Comparison of ENCODE assay signal across 8 cellular contexts in genomic region chr1:94854458-94855306, GRCh38. TPM values are rescaled to one million over a fixed set of nuclear protein-coding genes. Genes with fewer than 3 reads are reported as not detected.
DNase-seq lines count a peak whose midpoint lies in the region; ATAC-seq and TF ChIP-seq lines count a peak whose summit lies in the region.

No MANE protein-coding gene starts in this region.

- H3K9me3 ChIP-seq in Caco-2 (no peaks in the 10 kb centered on the region), mucosa of descending colon (no peaks in the 10 kb centered on the region)

- no peaks in the 10 kb centered on the region for H3K27me3 Mint-ChIP-seq in Caco-2 (ENCODE audit: insufficient read depth, unreplicated experiment)

- no peak overlapping the region for H3K27ac Mint-ChIP-seq in Caco-2 (ENCODE audit: unreplicated experiment)

- H3K4me3 Mint-ChIP-seq in Caco-2 (ENCODE audit: unreplicated experiment) = no peak overlapping the region

- H3K27me3 ChIP-seq in Caco-2 (replicated peaks; ENCODE audit: control insufficient read depth, insufficient read depth, low read length) = no peaks in the 10 kb centered on the region

- TF ChIP-seq CTCF in Caco-2 (IDR thresholded peaks at IDR 0.05; ENCODE audit: insufficient read depth in 1 of 2, low read depth in 1 of 2, low read length in 1 of 2, severe bottlenecking in 1 of 2, unreplicated experiment in 1 of 2) (peak; percentile 55 to 71), mucosa of descending colon (IDR thresholded peaks at IDR 0.05) (peak; percentile 79)

- CTCF ChIA-PET in Caco-2 (lab: Charles Lee) = interaction anchor here (0.5 to 4.5 kb wide), 18 partner anchors 9 to 379 kb away, joined by 3 to 68 read pairs (median 4); partner anchors contain the start of gene CNN3

- TF ChIP-seq POLR2A in erythroblast (IDR thresholded peaks at IDR 0.05; ENCODE audit: low read length) = no peak

- H3K36me3 ChIP-seq in Caco-2 (ENCODE audit: control insufficient read depth, insufficient read depth, low read length) (peaks cover 1% of the 10 kb centered on the region; the same call in 1 of the 2 replicates), mucosa of descending colon (ENCODE audit: low read depth) (no peaks in the 10 kb centered on the region)

- H3K9me3 Mint-ChIP-seq in Caco-2 (ENCODE audit: unreplicated experiment) = no peaks in the 10 kb centered on the region

- no peaks in the 10 kb centered on the region for H3K4me1 Mint-ChIP-seq in Caco-2 (ENCODE audit: low read depth, unreplicated experiment)

- no TSS peak for BruUV-seq in Caco-2 (replicated peaks; lab: Mats Ljungman, UMichigan)

- DNase-seq in Caco-2 (peak; percentile 72 to 78), HT-29 (ENCODE audit: low spot score) (peak; percentile 92), NOMO-1 (lab: John Stamatoyannopoulos, UW; ENCODE audit: unreplicated experiment in 2 of 2) (peak; percentile 74 to 89), erythroblast (lab: John Stamatoyannopoulos, UW) (peak; percentile 86 to 93), mucosa of descending colon (peak; percentile 84 to 91 (median 88))
- peak; percentile 44 for DNase-seq in activated CD8-positive, alpha-beta memory T cell treated with anti-CD3 and anti-CD28 coated beads, Interleukin-2, amount 50 U/mL, for 24 hours (ENCODE audit: extremely low read depth)
- DNase-seq in stimulated activated CD8-positive, alpha-beta memory T cell treated with anti-CD3 and anti-CD28 coated beads, Interleukin-2, amount 100 ng/mL, for 48 hours (ENCODE audit: low read depth in 2 of 2) = peak; percentile 46 to 63

- H3K4me1 ChIP-seq in Caco-2 (peaks cover 9% of the 10 kb centered on the region), mucosa of descending colon (ENCODE audit: low read depth) (peaks cover 9% of the 10 kb centered on the region)

- H3K36me3 Mint-ChIP-seq in Caco-2 (ENCODE audit: insufficient read depth, unreplicated experiment) = peaks cover 5% of the 10 kb centered on the region

- no peak overlapping the region for H3K4me3 ChIP-seq in Caco-2 (ENCODE audit: low read depth, low read length)
- no peak overlapping the region for H3K4me3 ChIP-seq in mucosa of descending colon

- POLR2A ChIA-PET in Caco-2 (lab: Charles Lee) = interaction anchor here (0.6 to 0.7 kb wide), 3 partner anchors 10 to 187 kb away, joined by 3 to 5 read pairs (median 3); no protein-coding TSS in a partner anchor

- intact Hi-C loops in Caco-2 (cut with micrococcal nuclease; ENCODE audit: unreplicated experiment) = loop anchor here (1.0 to 5.0 kb wide), 3 partner anchors 38 to 378 kb away; partner anchors contain the start of gene RWDD3
- intact Hi-C loops in mucosa of descending colon (cut with DNase I, micrococcal nuclease) = loop anchor here (2.0 to 10.0 kb wide), 4 partner anchors 70 to 380 kb away; partner anchors contain the start of genes CNN3 (in 1 of the 2) and RWDD3 (in 1 of the 2)

- peak; percentile 99 for ATAC-seq in GM21367 (IDR thresholded peaks at IDR 0.05; ENCODE audit: unreplicated experiment)
- ATAC-seq in mucosa of descending colon = peak; percentile 97

RNA-seq across cellular contexts. Expression of gene SLC44A3, which starts 34.5 kb away (rescaled TPM):
- 16.9 and 23.7 TPM in 2 replicates for total RNA-seq in Caco-2 (2022)
- total RNA-seq in HT-29 (2014; rRNA removed; shearing (Covaris generic)) = 14.1 and 15.6 TPM in 2 replicates
- total RNA-seq in mucosa of descending colon = 10 to 100 TPM; 37.4 to 89.1 (median 49.5) TPM
